Comparison of ENCODE assay signal across 2 cellular contexts in genomic region chr15:77454956-77455355, GRCh38.
TF ChIP-seq lines count a peak whose summit lies in the region.

No MANE protein-coding gene starts in this region.

TF ChIP-seq in SK-N-SH, 30 proteins besides CTCF, POLR2A, EP300 and RAD21 (continued from another document):
- TF ChIP-seq PBX3 (IDR thresholded peaks at IDR 0.05) (no peak), EZH2phosphoT487 (IDR thresholded peaks at IDR 0.05; ENCODE audit: borderline replicate concordance, low read depth) (no peak), FOXJ3 (CRISPR knock-in tag; IDR thresholded peaks at IDR 0.05) (no peak), POLR2AphosphoS5 (IDR thresholded peaks at IDR 0.05; ENCODE audit: low read depth, low read length) (no peak), TAF1 (IDR thresholded peaks at IDR 0.05; ENCODE audit: borderline replicate concordance, low read depth, low read length) (no peak), YY1 (IDR thresholded peaks at IDR 0.05; ENCODE audit: low read depth) (no peak), SIN3A (IDR thresholded peaks at IDR 0.05; ENCODE audit: borderline replicate concordance, low read depth, low read length) (no peak), MXI1 (IDR thresholded peaks at IDR 0.05; ENCODE audit: low read depth, low read length) (no peak), USF1 (IDR thresholded peaks at IDR 0.05; ENCODE audit: borderline replicate concordance, low read depth) (no peak)

TF ChIP-seq in SK-N-SH treated with all-trans-retinoic acid at 6 μM for 48 hours, 23 proteins besides CTCF, POLR2A, EP300 and RAD21:
- TF ChIP-seq TSHZ2 (CRISPR knock-in tag; IDR thresholded peaks at IDR 0.05): no peak
- no peak for TF ChIP-seq TCF4 (CRISPR knock-in tag; IDR thresholded peaks at IDR 0.05; ENCODE audit: borderline replicate concordance)
- no peak for TF ChIP-seq ZFP3 (CRISPR knock-in tag; IDR thresholded peaks at IDR 0.05)
- no peak for TF ChIP-seq POU6F1 (CRISPR knock-in tag; IDR thresholded peaks at IDR 0.05; ENCODE audit: borderline replicate concordance, low read depth)
- TF ChIP-seq CSRNP3 (CRISPR knock-in tag; IDR thresholded peaks at IDR 0.05): no peak
- TF ChIP-seq OSR1 (CRISPR knock-in tag; IDR thresholded peaks at IDR 0.05): no peak
- TF ChIP-seq CREB5 (CRISPR knock-in tag; IDR thresholded peaks at IDR 0.05; ENCODE audit: low read depth): no peak
- no peak for TF ChIP-seq ZNF565 (CRISPR knock-in tag; conservative IDR thresholded peaks at IDR 0.05; ENCODE audit: low read depth)
